ENCODE assay signal across 8 cellular contexts in genomic region chr1:213989071-213989739, GRCh38. TPM values are rescaled to one million over a fixed set of nuclear protein-coding genes. Genes with fewer than 3 reads are reported as not detected.
A peak's percentile ranks its signal among the peaks of the same experiment; 100 is the strongest.
DNase-seq lines count a peak whose midpoint lies in the region; ATAC-seq and TF ChIP-seq lines count a peak whose summit lies in the region.

No MANE protein-coding gene starts in this region.

- no peaks in the 10 kb centered on the region for H3K36me3 ChIP-seq in upper lobe of right lung

- H3K9me3 Mint-ChIP-seq in memory B cell: peaks cover 1% of the 10 kb centered on the region

- CTCF ChIA-PET in RWPE1 (lab: Yijun Ruan, JAX): interaction anchor here (0.7 to 1.1 kb wide), 2 partner anchors 19 to 47 kb away, joined by 3 to 5 read pairs; no protein-coding TSS in a partner anchor

- intact Hi-C loops in upper lobe of right lung (cut with DNase I): no loop called here

- H3K27me3 ChIP-seq in upper lobe of right lung: peaks cover 68% of the 10 kb centered on the region

- peaks cover 1% of the 10 kb centered on the region for H3K36me3 Mint-ChIP-seq in memory B cell

- ATAC-seq in GM21447 (IDR thresholded peaks at IDR 0.05; ENCODE audit: unreplicated experiment) (peak; percentile 56), memory B cell (ENCODE audit: low read depth) (peak; percentile 36), upper lobe of right lung (peak; percentile 7), GM19463 (IDR thresholded peaks at IDR 0.05; ENCODE audit: unreplicated experiment) (no peak), GM21526 (IDR thresholded peaks at IDR 0.05; ENCODE audit: low FRiP score, unreplicated experiment) (no peak)

- H3K9me3 ChIP-seq in upper lobe of right lung: no peaks in the 10 kb centered on the region

- DNase-seq in NCI-H345 (lab: John Stamatoyannopoulos, UW) (peak; percentile 42), choroid plexus epithelial cell (ENCODE audit: low read depth) (no peak), memory B cell (ENCODE audit: low spot score in 2 of 2) (no peak), upper lobe of right lung (no peak), RWPE1 (ENCODE audit: low spot score) (no peak)

- peak overlapping the region; percentile 89 for H3K4me3 Mint-ChIP-seq in memory B cell

- TF ChIP-seq CTCF in choroid plexus epithelial cell (conservative IDR thresholded peaks at IDR 0.05; ENCODE audit: low read depth, low read length) (no peak), upper lobe of right lung (IDR thresholded peaks at IDR 0.05) (no peak), RWPE1 (conservative IDR thresholded peaks at IDR 0.05; ENCODE audit: low read depth) (no peak)

- peaks cover 32% of the 10 kb centered on the region for H3K27me3 Mint-ChIP-seq in memory B cell

- POLR2A ChIA-PET in RWPE1 (lab: Yijun Ruan, JAX; ENCODE audit: low non-redundant PET): no interaction called here

- peaks cover 21% of the 10 kb centered on the region for H3K4me1 ChIP-seq in upper lobe of right lung

- H3K27ac Mint-ChIP-seq in memory B cell: peak overlapping the region; percentile 85

- H3K27ac ChIP-seq in upper lobe of right lung: no peak overlapping the region
- no peak overlapping the region for H3K27ac ChIP-seq in RWPE1

- H3K4me3 ChIP-seq in choroid plexus epithelial cell (ENCODE audit: low read depth, low read length) (peak overlapping the region; percentile 62), upper lobe of right lung (peak overlapping the region; percentile 49)

- H3K4me1 Mint-ChIP-seq in memory B cell: peaks cover 21% of the 10 kb centered on the region

RNA-seq across cellular contexts. Expression of gene PROX1, which starts 1.4 kb away (rescaled TPM):
- 14.1 TPM for total RNA-seq in upper lobe of right lung

Comparison
In these comparisons a context has a peak if more than half of its experiments do, and no peak if none do; other contexts are left out.
1. ATAC-seq: peak in GM21447 (single experiment), memory B cell (single experiment) and upper lobe of right lung (single experiment); none in GM19463 (single experiment) and GM21526 (single experiment).